ENCODE assay signal across 18 cellular contexts in the genomic region with DNA sequence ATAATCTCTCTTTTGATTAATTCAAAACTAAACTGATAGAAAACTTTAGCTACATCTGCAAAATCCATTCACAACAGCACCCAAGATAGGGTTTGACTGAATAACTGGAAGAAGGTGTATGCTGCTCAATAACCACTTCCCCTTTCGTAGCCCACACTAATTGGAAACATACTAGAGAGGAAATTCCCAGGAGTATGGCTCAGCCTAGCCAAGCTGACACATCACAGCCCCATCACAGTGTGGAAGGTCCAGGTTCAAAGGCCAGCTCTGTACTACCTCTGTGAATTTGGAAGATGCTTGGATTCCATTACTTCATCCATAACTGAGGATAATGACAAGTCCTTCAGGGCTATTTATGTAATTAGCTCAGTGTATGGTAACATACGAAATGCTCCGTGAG.
DNase-seq lines count a peak whose midpoint lies in the region; ATAC-seq and TF ChIP-seq lines count a peak whose summit lies in the region.
"Had no signal": no experiment of that assay in that cellular context is flagged by ENCODE, and none has a peak within 500 bp of the region (broad histone marks: within the 10 kb centered on the region; RNA-seq: fewer than 3 reads in every experiment).

No MANE protein-coding gene starts in this region.

- CTCF ChIA-PET in Caco-2 (lab: Charles Lee) = no interaction called here

- POLR2A ChIA-PET in Caco-2 (lab: Charles Lee) = no interaction called here

- H3K27ac ChIP-seq in prostate gland = no peak overlapping the region
- H3K27ac ChIP-seq: esophagus squamous epithelium, upper lobe of left lung had no signal

- ATAC-seq in GM18502 (IDR thresholded peaks at IDR 0.05; ENCODE audit: poor library complexity, unreplicated experiment) (peak; percentile 70), HG02678 (IDR thresholded peaks at IDR 0.05; ENCODE audit: unreplicated experiment) (peak; percentile 68), naive B cell (ENCODE audit: low read depth in 2 of 2) (peak; percentile 83 to 89), GM19467 (IDR thresholded peaks at IDR 0.05; ENCODE audit: unreplicated experiment) (no peak), SK-N-SH treated with all-trans-retinoic acid at 6 μM for 48 hours (no peak)
- ATAC-seq: naive thymus-derived CD8-positive, alpha-beta T cell had no signal

- H3K4me3 Mint-ChIP-seq in naive B cell (no peak overlapping the region), Caco-2 (ENCODE audit: unreplicated experiment) (no peak overlapping the region)
- H3K4me3 Mint-ChIP-seq: CD8-positive, alpha-beta memory T cell; dendritic cell treated with granulocyte-macrophage colony-stimulating factor and Interleukin-4, amounts not matched to agents 40 ng/mL and 50 ng/mL, for 4 days; IgD-negative memory B cell; naive thymus-derived CD8-positive, alpha-beta T cell had no signal

- H3K27me3 Mint-ChIP-seq in naive B cell (peaks cover 0 to 9% (median 0%) of the 10 kb centered on the region in 3 donors), Caco-2 (ENCODE audit: insufficient read depth, unreplicated experiment) (peaks cover 8% of the 10 kb centered on the region)

- no peak overlapping the region for H3K4me3 ChIP-seq in prostate gland
- H3K4me3 ChIP-seq in Caco-2 (ENCODE audit: low read depth, low read length) = no peak overlapping the region
- H3K4me3 ChIP-seq: esophagus squamous epithelium, upper lobe of left lung had no signal

- H3K4me1 Mint-ChIP-seq in naive B cell (peaks cover 7 to 30% (median 10%) of the 10 kb centered on the region in 3 donors), Caco-2 (ENCODE audit: low read depth, unreplicated experiment) (no peaks in the 10 kb centered on the region)
- H3K4me1 Mint-ChIP-seq: CD8-positive, alpha-beta memory T cell had no signal

- H3K9me3 Mint-ChIP-seq in naive B cell (peaks cover 0 to 10% (median 7%) of the 10 kb centered on the region in 7 donors), Caco-2 (ENCODE audit: unreplicated experiment) (no peaks in the 10 kb centered on the region)
- H3K9me3 Mint-ChIP-seq: dendritic cell treated with granulocyte-macrophage colony-stimulating factor and Interleukin-4, amounts not matched to agents 40 ng/mL and 50 ng/mL, for 4 days; IgD-negative memory B cell had no signal

- intact Hi-C loops in prostate gland (cut with DNase I) (no loop called here), Caco-2 (cut with micrococcal nuclease; ENCODE audit: unreplicated experiment) (no loop called here)

- no TSS peak for BruUV-seq in Caco-2 (replicated peaks; lab: Mats Ljungman, UMichigan)

- no peaks in the 10 kb centered on the region for H3K9me3 ChIP-seq in prostate gland
- no peaks in the 10 kb centered on the region for H3K9me3 ChIP-seq in Caco-2
- H3K9me3 ChIP-seq: esophagus squamous epithelium, upper lobe of left lung had no signal

- H3K36me3 Mint-ChIP-seq in naive B cell = no peaks in the 10 kb centered on the region
- H3K36me3 Mint-ChIP-seq in Caco-2 (ENCODE audit: insufficient read depth, unreplicated experiment) = no peaks in the 10 kb centered on the region
- H3K36me3 Mint-ChIP-seq: CD8-positive, alpha-beta memory T cell had no signal

- 85% methylated on average over 3 of the region's 3 CpGs for WGBS in prostate gland

- H3K27me3 ChIP-seq in prostate gland (replicated peaks; ENCODE audit: insufficient read depth) (no peaks in the 10 kb centered on the region), Caco-2 (replicated peaks; ENCODE audit: control insufficient read depth, insufficient read depth, low read length) (no peaks in the 10 kb centered on the region)
- H3K27me3 ChIP-seq: upper lobe of left lung had no signal

- no peaks in the 10 kb centered on the region for H3K4me1 ChIP-seq in prostate gland (replicated peaks)
- H3K4me1 ChIP-seq in Caco-2 = no peaks in the 10 kb centered on the region
- H3K4me1 ChIP-seq: esophagus squamous epithelium, upper lobe of left lung had no signal

- no peak for TF ChIP-seq POLR2A in prostate gland (IDR thresholded peaks at IDR 0.05)

- peak overlapping the region in 1 of 6 donors; percentile 19 for H3K27ac Mint-ChIP-seq in naive B cell
- H3K27ac Mint-ChIP-seq in Caco-2 (ENCODE audit: unreplicated experiment) = no peak overlapping the region
- H3K27ac Mint-ChIP-seq: CD8-positive, alpha-beta memory T cell; dendritic cell treated with granulocyte-macrophage colony-stimulating factor and Interleukin-4, amounts not matched to agents 40 ng/mL and 50 ng/mL, for 4 days; IgD-negative memory B cell had no signal

- no peak for TF ChIP-seq CTCF in prostate gland (IDR thresholded peaks at IDR 0.05)
- TF ChIP-seq CTCF in Caco-2 (IDR thresholded peaks at IDR 0.05; ENCODE audit: insufficient read depth in 1 of 2, low read depth in 1 of 2, low read length in 1 of 2, severe bottlenecking in 1 of 2, unreplicated experiment in 1 of 2) = no peak

- peak; percentile 18 for DNase-seq in UCSD-AML1 (lab: John Stamatoyannopoulos, UW; ENCODE audit: unreplicated experiment)
- DNase-seq in naive B cell = peak; percentile 5
- DNase-seq in prostate gland (ENCODE audit: low spot score) = no peak
- no peak for DNase-seq in Caco-2
- DNase-seq: activated gamma-delta T cell; CD8-positive, alpha-beta memory T cell; esophagus squamous epithelium; naive thymus-derived CD8-positive, alpha-beta T cell; NCI-H1417; NCI-H446; stimulated activated CD4-positive, alpha-beta T cell treated with anti-CD3 and anti-CD28 coated beads, Interleukin-1b, Interleukin-23, amount 100 ng/mL, for 48 hours; upper lobe of left lung had no signal

- H3K36me3 ChIP-seq in prostate gland = no peaks in the 10 kb centered on the region
- H3K36me3 ChIP-seq in Caco-2 (ENCODE audit: control insufficient read depth, insufficient read depth, low read length) = no peaks in the 10 kb centered on the region
- H3K36me3 ChIP-seq: esophagus squamous epithelium, upper lobe of left lung had no signal

TF ChIP-seq in SK-N-SH treated with all-trans-retinoic acid at 6 μM for 48 hours, 23 proteins besides CTCF, POLR2A, EP300 and RAD21 (continues in another document):
- TF ChIP-seq CSDC2 (CRISPR knock-in tag; IDR thresholded peaks at IDR 0.05) = no peak
- no peak for TF ChIP-seq OSR1 (CRISPR knock-in tag; IDR thresholded peaks at IDR 0.05)
- no peak for TF ChIP-seq ZNF8 (CRISPR knock-in tag; IDR thresholded peaks at IDR 0.05)
- no peak for TF ChIP-seq SNAI2 (CRISPR knock-in tag; IDR thresholded peaks at IDR 0.05)
- TF ChIP-seq ZNF565 (CRISPR knock-in tag; conservative IDR thresholded peaks at IDR 0.05; ENCODE audit: low read depth) = no peak
- TF ChIP-seq ZFP3 (CRISPR knock-in tag; IDR thresholded peaks at IDR 0.05) = no peak
- TF ChIP-seq, protein P1, sequence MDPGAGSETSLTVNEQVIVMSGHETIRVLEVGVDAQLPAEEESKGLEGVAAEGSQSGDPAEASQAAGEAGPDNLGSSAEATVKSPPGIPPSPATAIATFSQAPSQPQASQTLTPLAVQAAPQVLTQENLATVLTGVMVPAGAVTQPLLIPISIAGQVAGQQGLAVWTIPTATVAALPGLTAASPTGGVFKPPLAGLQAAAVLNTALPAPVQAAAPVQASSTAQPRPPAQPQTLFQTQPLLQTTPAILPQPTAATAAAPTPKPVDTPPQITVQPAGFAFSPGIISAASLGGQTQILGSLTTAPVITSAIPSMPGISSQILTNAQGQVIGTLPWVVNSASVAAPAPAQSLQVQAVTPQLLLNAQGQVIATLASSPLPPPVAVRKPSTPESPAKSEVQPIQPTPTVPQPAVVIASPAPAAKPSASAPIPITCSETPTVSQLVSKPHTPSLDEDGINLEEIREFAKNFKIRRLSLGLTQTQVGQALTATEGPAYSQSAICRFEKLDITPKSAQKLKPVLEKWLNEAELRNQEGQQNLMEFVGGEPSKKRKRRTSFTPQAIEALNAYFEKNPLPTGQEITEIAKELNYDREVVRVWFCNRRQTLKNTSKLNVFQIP (CRISPR knock-in tag; IDR thresholded peaks at IDR 0.05; ENCODE audit: borderline replicate concordance, low read depth) = no peak
- TF ChIP-seq BACH2 (CRISPR knock-in tag; IDR thresholded peaks at IDR 0.05; ENCODE audit: borderline replicate concordance) = no peak
- TF ChIP-seq RARB (CRISPR knock-in tag; IDR thresholded peaks at IDR 0.05) = no peak
- TF ChIP-seq TCF4 (CRISPR knock-in tag; IDR thresholded peaks at IDR 0.05; ENCODE audit: borderline replicate concordance) = no peak
- TF ChIP-seq GLIS3 (CRISPR knock-in tag; IDR thresholded peaks at IDR 0.05) = no peak
- TF ChIP-seq, protein P2, sequence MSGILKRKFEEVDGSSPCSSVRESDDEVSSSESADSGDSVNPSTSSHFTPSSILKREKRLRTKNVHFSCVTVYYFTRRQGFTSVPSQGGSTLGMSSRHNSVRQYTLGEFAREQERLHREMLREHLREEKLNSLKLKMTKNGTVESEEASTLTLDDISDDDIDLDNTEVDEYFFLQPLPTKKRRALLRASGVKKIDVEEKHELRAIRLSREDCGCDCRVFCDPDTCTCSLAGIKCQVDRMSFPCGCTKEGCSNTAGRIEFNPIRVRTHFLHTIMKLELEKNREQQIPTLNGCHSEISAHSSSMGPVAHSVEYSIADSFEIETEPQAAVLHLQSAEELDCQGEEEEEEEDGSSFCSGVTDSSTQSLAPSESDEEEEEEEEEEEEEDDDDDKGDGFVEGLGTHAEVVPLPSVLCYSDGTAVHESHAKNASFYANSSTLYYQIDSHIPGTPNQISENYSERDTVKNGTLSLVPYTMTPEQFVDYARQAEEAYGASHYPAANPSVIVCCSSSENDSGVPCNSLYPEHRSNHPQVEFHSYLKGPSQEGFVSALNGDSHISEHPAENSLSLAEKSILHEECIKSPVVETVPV (CRISPR knock-in tag; IDR thresholded peaks at IDR 0.05) = no peak
- TF ChIP-seq, protein P3, sequence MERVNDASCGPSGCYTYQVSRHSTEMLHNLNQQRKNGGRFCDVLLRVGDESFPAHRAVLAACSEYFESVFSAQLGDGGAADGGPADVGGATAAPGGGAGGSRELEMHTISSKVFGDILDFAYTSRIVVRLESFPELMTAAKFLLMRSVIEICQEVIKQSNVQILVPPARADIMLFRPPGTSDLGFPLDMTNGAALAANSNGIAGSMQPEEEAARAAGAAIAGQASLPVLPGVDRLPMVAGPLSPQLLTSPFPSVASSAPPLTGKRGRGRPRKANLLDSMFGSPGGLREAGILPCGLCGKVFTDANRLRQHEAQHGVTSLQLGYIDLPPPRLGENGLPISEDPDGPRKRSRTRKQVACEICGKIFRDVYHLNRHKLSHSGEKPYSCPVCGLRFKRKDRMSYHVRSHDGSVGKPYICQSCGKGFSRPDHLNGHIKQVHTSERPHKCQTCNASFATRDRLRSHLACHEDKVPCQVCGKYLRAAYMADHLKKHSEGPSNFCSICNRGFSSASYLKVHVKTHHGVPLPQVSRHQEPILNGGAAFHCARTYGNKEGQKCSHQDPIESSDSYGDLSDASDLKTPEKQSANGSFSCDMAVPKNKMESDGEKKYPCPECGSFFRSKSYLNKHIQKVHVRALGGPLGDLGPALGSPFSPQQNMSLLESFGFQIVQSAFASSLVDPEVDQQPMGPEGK (CRISPR knock-in tag; IDR thresholded peaks at IDR 0.05; ENCODE audit: borderline replicate concordance) = no peak
- TF ChIP-seq ZNF70 (CRISPR knock-in tag; IDR thresholded peaks at IDR 0.05) = no peak

Comparison
In these comparisons a context has a peak if more than half of its experiments do, and no peak if none do; other contexts are left out.
1. ATAC-seq: peak in GM18502 (single experiment), HG02678 (single experiment) and naive B cell (2 of 2); none in GM19467 (single experiment) and SK-N-SH treated with all-trans-retinoic acid at 6 μM for 48 hours (single experiment).
2. DNase-seq: peak in UCSD-AML1 (single experiment) and naive B cell (single experiment); none in prostate gland (single experiment) and Caco-2 (0 of 2).